In the genomic region with DNA sequence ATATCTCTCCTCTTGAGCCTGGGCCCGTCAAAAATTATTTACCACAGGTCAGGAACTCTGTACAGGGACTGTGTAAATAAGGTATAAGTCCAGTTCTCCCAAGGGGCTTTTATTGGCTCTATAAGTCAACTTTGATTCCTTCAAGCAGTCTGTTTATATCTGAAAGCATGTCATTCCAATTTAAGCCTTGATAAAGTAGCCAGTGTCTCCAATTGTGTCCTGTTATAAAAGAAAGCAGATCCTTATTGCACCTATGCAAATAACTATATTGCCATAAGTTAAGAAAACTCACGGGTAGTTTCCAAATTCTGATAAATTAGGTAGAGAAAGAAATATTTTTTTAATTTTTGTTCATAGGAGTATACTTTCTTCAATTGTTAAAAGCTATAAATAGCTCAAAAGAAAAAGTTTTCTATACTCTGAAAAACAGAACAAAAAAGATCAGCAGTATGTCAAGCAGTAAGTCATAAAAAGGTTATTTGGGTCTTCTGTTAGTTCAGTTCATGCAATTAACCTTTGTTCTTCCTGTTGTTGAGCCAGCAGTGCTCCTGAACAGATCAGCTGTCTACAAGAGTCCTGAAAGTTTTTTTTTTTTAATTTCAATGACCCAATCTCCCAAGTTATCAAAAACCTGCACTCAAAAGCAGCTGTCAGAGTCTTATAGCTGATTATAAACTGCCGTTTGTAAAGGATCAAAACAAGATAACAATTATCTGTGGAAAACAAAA, we compare ENCODE assay signal across 15 cellular contexts.
"Had no signal": no experiment of that assay in that cellular context is flagged by ENCODE, and none has a peak within 500 bp of the region (broad histone marks: within the 10 kb centered on the region; RNA-seq: fewer than 3 reads in every experiment).

No MANE protein-coding gene starts in this region.

- H3K4me1 ChIP-seq: adrenal gland, prostate gland, suprapubic skin, upper lobe of right lung had no signal

- H3K27ac ChIP-seq: adrenal gland, prostate gland, suprapubic skin, upper lobe of right lung had no signal

- DNase-seq: activated B cell treated with CpG ODN at 0.5 μM for 24 hours; activated CD4-positive, alpha-beta T cell treated with anti-CD3 and anti-CD28 coated beads, Interleukin-2, amount 10 ng/mL, durations not matched to agents 24 days and 14 days; activated naive CD4-positive, alpha-beta T cell treated with Interleukin-2 at 50 U/mL for 16 hours; adrenal gland; endodermal cell; hypothalamus; occipital lobe; stimulated activated CD4-positive, alpha-beta T cell treated with anti-CD3 and anti-CD28 coated beads, Interleukin-4, amount 100 ng/mL, for 1 hour; stimulated activated CD8-positive, alpha-beta memory T cell treated with anti-CD3 and anti-CD28 coated beads, Interleukin-4, amount 100 ng/mL, for 48 hours; stimulated activated naive CD8-positive, alpha-beta T cell treated with anti-CD3 and anti-CD28 coated beads, Interleukin-15, Interleukin-2, amounts not matched to agents 100 U/mL and 50 U/mL, for 24 hours; upper lobe of right lung had no signal

- H3K9me3 ChIP-seq: adrenal gland, prostate gland, suprapubic skin, upper lobe of right lung had no signal

- ATAC-seq: esophagus mucosa; natural killer cell treated with Interleukin-12 subunit alpha and Interleukin-12 subunit beta and Interleukin-15 and Interleukin-18, amount 100 ng/mL, for 72 hours; stimulated activated naive CD8-positive, alpha-beta T cell treated with anti-CD3 and anti-CD28 coated beads, Interleukin-15, Interleukin-2, amounts not matched to agents 100 U/mL and 50 U/mL, for 24 hours; upper lobe of right lung had no signal

- H3K36me3 ChIP-seq: adrenal gland, prostate gland, suprapubic skin, upper lobe of right lung had no signal

- H3K4me3 ChIP-seq: adrenal gland, prostate gland, suprapubic skin, upper lobe of right lung had no signal

- H3K27me3 ChIP-seq: adrenal gland, suprapubic skin, upper lobe of right lung had no signal
